In the genomic region with DNA sequence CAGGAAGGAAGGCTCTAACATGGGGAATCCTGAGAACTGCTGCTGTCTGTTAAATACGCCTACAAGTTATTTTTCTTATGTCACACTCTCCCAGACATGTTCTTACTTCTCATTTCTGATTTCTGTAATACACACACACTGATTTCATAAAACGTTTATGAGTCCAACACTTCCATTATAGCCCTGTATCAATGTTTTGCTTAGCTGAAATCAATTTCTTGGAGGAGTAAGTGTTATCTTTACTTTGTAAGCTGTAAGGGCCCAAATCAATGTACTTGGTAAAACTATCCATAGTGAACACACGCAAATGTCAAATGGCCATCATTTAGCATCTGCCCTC, we compare ENCODE assay signal across 8 cellular contexts. TPM values are rescaled to one million over a fixed set of nuclear protein-coding genes. Genes with fewer than 3 reads are reported as not detected.
DNase-seq lines count a peak whose midpoint lies in the region; ATAC-seq and TF ChIP-seq lines count a peak whose summit lies in the region.

No MANE protein-coding gene starts in this region.

- TF ChIP-seq CTCF in activated B cell treated with CpG ODN at 0.5 μM for 24 hours (IDR thresholded peaks at IDR 0.05) = no peak

- H3K27ac ChIP-seq in right cardiac atrium (ENCODE audit: low read length) = peak overlapping the region; percentile 98
- peak overlapping the region; percentile 97 to 100 (median 100) for H3K27ac ChIP-seq in skin epidermis

- H3K36me3 ChIP-seq in HAP-1 (replicated peaks) = peaks cover 29% of the 10 kb centered on the region

- ATAC-seq in activated B cell treated with CpG ODN at 0.5 μM for 24 hours (ENCODE audit: low read depth) (peak; percentile 2), right cardiac atrium (no peak), GM19023 (IDR thresholded peaks at IDR 0.05; ENCODE audit: unreplicated experiment) (no peak), HG02623 (IDR thresholded peaks at IDR 0.05; ENCODE audit: unreplicated experiment) (no peak)

- in situ Hi-C loops in HAP-1 (cut with MboI; ENCODE audit: low sequenced_read_pairs) = no loop called here

- H3K9me3 ChIP-seq in HAP-1 (no peaks in the 10 kb centered on the region; the same call in 1 of the 2 replicates), right cardiac atrium (ENCODE audit: control insufficient read depth, low read length) (no peaks in the 10 kb centered on the region)

- CTCF ChIA-PET in activated B cell treated with CpG ODN at 0.5 μM for 24 hours (lab: Charles Lee) = no interaction called here

- H3K9me3 Mint-ChIP-seq in activated B cell treated with CpG ODN at 0.5 μM for 24 hours = no peaks in the 10 kb centered on the region

- H3K27me3 Mint-ChIP-seq in activated B cell treated with CpG ODN at 0.5 μM for 24 hours = no peaks in the 10 kb centered on the region

- WGBS in right cardiac atrium = 4% methylated on average over 3 of the region's 3 CpGs

- peak overlapping the region; percentile 88 for H3K4me3 Mint-ChIP-seq in activated B cell treated with CpG ODN at 0.5 μM for 24 hours

- no peak for DNase-seq in HAP-1 (ENCODE audit: low spot score in 2 of 2)
- no peak for DNase-seq in activated B cell treated with CpG ODN at 0.5 μM for 24 hours
- DNase-seq in right cardiac atrium = no peak
- DNase-seq in effector CD4-positive, alpha-beta T cell = no peak
- no peak for DNase-seq in GM03348 (ENCODE audit: low spot score)

- H3K36me3 Mint-ChIP-seq in activated B cell treated with CpG ODN at 0.5 μM for 24 hours (ENCODE audit: low read depth) = peaks cover 21% of the 10 kb centered on the region

- H3K4me1 ChIP-seq in HAP-1 (peaks cover 10% of the 10 kb centered on the region), right cardiac atrium (ENCODE audit: control insufficient read depth, insufficient read depth, low read length) (peaks cover 5% of the 10 kb centered on the region)

- peak overlapping the region; percentile 96 for H3K27ac Mint-ChIP-seq in activated B cell treated with CpG ODN at 0.5 μM for 24 hours

- POLR2A ChIA-PET in activated B cell treated with CpG ODN at 0.5 μM for 24 hours (lab: Charles Lee) = interaction anchor here (0.9 to 4.9 kb wide), 15 partner anchors 9 to 184 kb away, joined by 3 to 99 read pairs (median 7); a partner anchor contains a TSS

- H3K4me3 ChIP-seq in HAP-1 = peak overlapping the region; percentile 63
- peak overlapping the region; percentile 33 for H3K4me3 ChIP-seq in right cardiac atrium (ENCODE audit: low read length)
- peak overlapping the region; percentile 60 to 100 (median 95) for H3K4me3 ChIP-seq in skin epidermis

- intact Hi-C loops in activated B cell treated with CpG ODN at 0.5 μM for 24 hours (cut with micrococcal nuclease) = loop anchor here (1.0 to 5.0 kb wide), 6 partner anchors 8 to 775 kb away; a partner anchor contains a TSS
- intact Hi-C loops in right cardiac atrium (cut with DNase I) = no loop called here

- H3K27me3 ChIP-seq in HAP-1 (ENCODE audit: low read depth) (no peaks in the 10 kb centered on the region), right cardiac atrium (ENCODE audit: control insufficient read depth, insufficient read depth) (no peaks in the 10 kb centered on the region)

- H3K4me1 Mint-ChIP-seq in activated B cell treated with CpG ODN at 0.5 μM for 24 hours = peaks cover 19% of the 10 kb centered on the region

RNA-seq across cellular contexts. Expression of a gene that starts 0.8 kb away (rescaled TPM):
- total RNA-seq in activated B cell treated with CpG ODN at 0.5 μM for 24 hours (77.8 and 81.9 TPM in 2 replicates), right cardiac atrium (10 to 100 TPM; 67.4 to 99.6 (median 77.1) TPM)
- polyA plus RNA-seq in right cardiac atrium = 79.1 TPM

RNA-seq across cellular contexts. Expression of a gene that starts 7.2 kb away (rescaled TPM):
- 405 and 501 TPM in 2 replicates for total RNA-seq in activated B cell treated with CpG ODN at 0.5 μM for 24 hours
- 10 to 100 TPM; 31.0 to 34.7 (median 33.5) TPM for total RNA-seq in right cardiac atrium
- 20.8 TPM for polyA plus RNA-seq in right cardiac atrium

RNA-seq across cellular contexts. Expression of a gene that starts 39.4 kb away (rescaled TPM):
- total RNA-seq in activated B cell treated with CpG ODN at 0.5 μM for 24 hours (29.5 and 35.0 TPM in 2 replicates), right cardiac atrium (10 to 100 TPM; 27.9 to 34.0 (median 30.5) TPM)
- polyA plus RNA-seq in right cardiac atrium = 28.9 TPM

RNA-seq across cellular contexts. Expression of a gene that starts 39.6 kb away (rescaled TPM):
- total RNA-seq in activated B cell treated with CpG ODN at 0.5 μM for 24 hours = 69.5 and 88.8 TPM in 2 replicates
- 10 to 100 TPM; 13.6 to 24.4 (median 18.7) TPM for total RNA-seq in right cardiac atrium
- 22.5 TPM for polyA plus RNA-seq in right cardiac atrium

Comparison
In these comparisons a context has a peak if more than half of its experiments do, and no peak if none do; other contexts are left out.
1. H3K4me3 ChIP-seq: peak in every context shown above with its lines; median percentile 95 in skin epidermis; 63 in HAP-1; 33 in right cardiac atrium.
2. RNA of a gene that starts 7.2 kb away (total RNA-seq): 405 to 501 TPM in activated B cell treated with CpG ODN at 0.5 μM for 24 hours; 31.0 to 34.7 TPM in right cardiac atrium; every median in the first group is over 10 times any median in the second.